10 cellular contexts compared by ENCODE assay signal in genomic region chr7:116577320-116577871, GRCh38. TPM values are rescaled to one million over a fixed set of nuclear protein-coding genes. Genes with fewer than 3 reads are reported as not detected.
DNase-seq lines count a peak whose midpoint lies in the region; ATAC-seq, FAIRE-seq and TF ChIP-seq lines count a peak whose summit lies in the region.
"Had no signal": no experiment of that assay in that cellular context is flagged by ENCODE, and none has a peak within 500 bp of the region (broad histone marks: within the 10 kb centered on the region; RNA-seq: fewer than 3 reads in every experiment).

No MANE protein-coding gene starts in this region.

- H3K27ac ChIP-seq in RWPE2 (ENCODE audit: poor library complexity, severe bottlenecking), result peak overlapping the region; percentile 94
- H3K27ac ChIP-seq in smooth muscle cell (ENCODE audit: low read depth), result peak overlapping the region; percentile 84
- H3K27ac ChIP-seq: VCaP had no signal

- TF ChIP-seq CTCF in RWPE2 (IDR thresholded peaks at IDR 0.05; ENCODE audit: poor library complexity, severe bottlenecking), result no peak
- TF ChIP-seq CTCF in smooth muscle cell (IDR thresholded peaks at IDR 0.05; ENCODE audit: borderline replicate concordance, insufficient read depth, poor library complexity, severe bottlenecking), result no peak

- H3K4me1 ChIP-seq in RWPE2 (ENCODE audit: insufficient read depth, poor library complexity, severe bottlenecking) (peaks cover 29% of the 10 kb centered on the region), smooth muscle cell (ENCODE audit: low read depth) (peaks cover 9% of the 10 kb centered on the region)

- no peaks in the 10 kb centered on the region for H3K36me3 ChIP-seq in RWPE2 (ENCODE audit: low read depth)
- no peaks in the 10 kb centered on the region for H3K36me3 ChIP-seq in smooth muscle cell (ENCODE audit: low read depth)

- peak; percentile 30 for DNase-seq in activated CD4-positive, alpha-beta T cell treated with anti-CD3 and anti-CD28 coated beads for 48 hours
- DNase-seq in activated CD4-positive, alpha-beta T cell treated with anti-CD3 and anti-CD28 coated beads for 4 hours, result no peak
- DNase-seq in RWPE2 (ENCODE audit: low spot score), result no peak
- no peak for DNase-seq in smooth muscle cell (lab: John Stamatoyannopoulos, UW; ENCODE audit: unreplicated experiment)
- no peak for DNase-seq in EL
- DNase-seq in RCC 7860 (ENCODE audit: low spot score), result no peak
- no peak for DNase-seq in activated CD8-positive, alpha-beta memory T cell treated with anti-CD3 and anti-CD28 coated beads, Interleukin-2, amount 50 U/mL, for 48 hours

- peak overlapping the region; percentile 69 for H3K9ac ChIP-seq in smooth muscle cell (ENCODE audit: low read depth)

- H3K4me2 ChIP-seq in smooth muscle cell, result peak overlapping the region; percentile 80

- H3K79me2 ChIP-seq in smooth muscle cell (ENCODE audit: low read depth), result no peaks in the 10 kb centered on the region

- H3K4me3 ChIP-seq in RWPE2 (ENCODE audit: severe bottlenecking) (no peak overlapping the region), smooth muscle cell (no peak overlapping the region)

- H4K20me1 ChIP-seq in smooth muscle cell (ENCODE audit: low read depth), result no peaks in the 10 kb centered on the region

- FAIRE-seq in RCC 7860 (lab: Jason Lieb, UNC), result no peak
- FAIRE-seq: A204.1 had no signal

- H3K9me3 ChIP-seq in RWPE2 (ENCODE audit: severe bottlenecking) (no peaks in the 10 kb centered on the region), smooth muscle cell (replicated peaks; ENCODE audit: low read depth) (peaks cover 3% of the 10 kb centered on the region)

- H3K27me3 ChIP-seq in RWPE2 (ENCODE audit: insufficient read depth, poor library complexity, severe bottlenecking) (no peaks in the 10 kb centered on the region), smooth muscle cell (ENCODE audit: low read depth) (no peaks in the 10 kb centered on the region)

- peaks cover 11% of the 10 kb centered on the region for H3F3A ChIP-seq in smooth muscle cell (ENCODE audit: low read depth)

- H2AFZ ChIP-seq in smooth muscle cell (ENCODE audit: low read depth), result peak overlapping the region; percentile 35

- 28% methylated on average over 6 of the region's 6 CpGs for WGBS in smooth muscle cell (ENCODE audit: low lambda C conversion rate)

- peak; percentile 85 for ATAC-seq in HG02610 (IDR thresholded peaks at IDR 0.05; ENCODE audit: unreplicated experiment)
- ATAC-seq in RWPE2 (ENCODE audit: low read depth), result no peak

RNA-seq across cellular contexts. Expression of gene CAV1, which starts 52.6 kb away (rescaled TPM):
- 63.4 and 84.7 TPM in 2 replicates for total RNA-seq in smooth muscle cell
- 55.8 and 71.9 TPM in 2 replicates for polyA plus RNA-seq in smooth muscle cell
